ENCODE assay signal across 9 cellular contexts in the genomic region with DNA sequence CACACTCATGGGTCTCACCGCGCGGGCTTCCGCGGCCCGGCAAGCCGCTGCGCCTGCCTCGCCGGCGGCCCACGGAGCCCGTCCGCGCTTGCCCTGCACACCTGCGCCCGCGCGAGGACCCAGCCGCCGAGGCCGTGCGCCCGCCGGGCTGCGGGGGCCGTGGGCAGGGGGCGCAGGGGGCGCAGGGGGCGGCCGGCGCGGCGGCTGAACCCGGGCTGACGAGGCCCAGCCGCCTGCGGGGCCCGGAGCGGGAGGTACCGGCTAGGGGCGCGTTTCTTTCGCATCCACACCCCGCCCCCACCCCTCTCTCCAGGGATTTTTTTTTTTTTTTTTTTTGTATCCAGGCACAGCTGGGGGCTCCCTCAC. TPM values are rescaled to one million over a fixed set of nuclear protein-coding genes. Genes with fewer than 3 reads are reported as not detected.
DNase-seq lines count a peak whose midpoint lies in the region; ATAC-seq and TF ChIP-seq lines count a peak whose summit lies in the region.
"Had no signal": no experiment of that assay in that cellular context is flagged by ENCODE, and none has a peak within 500 bp of the region (broad histone marks: within the 10 kb centered on the region; RNA-seq: fewer than 3 reads in every experiment).

No MANE protein-coding gene starts in this region.

- H3K36me3 Mint-ChIP-seq in activated naive CD8-positive, alpha-beta T cell treated with anti-CD3 and anti-CD28 coated beads for 36 hours, result peaks cover 1% of the 10 kb centered on the region

- 1% methylated on average over 16 to 24 of the region's 45 CpGs for WGBS in lower leg skin, 2 donors
- WGBS in thymus, result 1% methylated on average over 45 of the region's 45 CpGs

- peak overlapping the region; percentile 47 for H3K4me3 ChIP-seq in lower leg skin (ENCODE audit: low read depth, poor library complexity, severe bottlenecking)
- H3K4me3 ChIP-seq in thymus (ENCODE audit: low read length), result peak overlapping the region; percentile 36

- H3K4me3 Mint-ChIP-seq in activated naive CD8-positive, alpha-beta T cell treated with anti-CD3 and anti-CD28 coated beads for 36 hours, result peak overlapping the region; percentile 85

- peaks cover 92% of the 10 kb centered on the region for H3K27me3 ChIP-seq in thymus (ENCODE audit: control insufficient read depth, insufficient read depth)

- intact Hi-C loops in lower leg skin (cut with DNase I; ENCODE audit: low total_unique reads), result loop anchor here (10.0 kb wide), 2 partner anchors 376 to 406 kb away; no protein-coding TSS in a partner anchor

- no peak for TF ChIP-seq POLR2A in lower leg skin (IDR thresholded peaks at IDR 0.05)

- H3K27me3 Mint-ChIP-seq in activated naive CD8-positive, alpha-beta T cell treated with anti-CD3 and anti-CD28 coated beads for 36 hours, result peaks cover 96% of the 10 kb centered on the region

- no peak for TF ChIP-seq CTCF in lower leg skin (IDR thresholded peaks at IDR 0.05)

- no peak for ATAC-seq in GM18861 (IDR thresholded peaks at IDR 0.05; ENCODE audit: unreplicated experiment)

- H3K27ac ChIP-seq in thymus (ENCODE audit: low read depth), result no peak overlapping the region
- no peak overlapping the region for H3K27ac ChIP-seq in substantia nigra (ENCODE audit: low read depth, low read length, poor library complexity, severe bottlenecking)

- no peaks in the 10 kb centered on the region for H3K36me3 ChIP-seq in thymus (ENCODE audit: control insufficient read depth, insufficient read depth)

- H3K4me1 ChIP-seq in thymus (ENCODE audit: control insufficient read depth, insufficient read depth, low read length), result no peaks in the 10 kb centered on the region

- peaks cover 45% of the 10 kb centered on the region for H3K4me1 Mint-ChIP-seq in activated naive CD8-positive, alpha-beta T cell treated with anti-CD3 and anti-CD28 coated beads for 36 hours

- no peak overlapping the region for H3K27ac Mint-ChIP-seq in activated naive CD8-positive, alpha-beta T cell treated with anti-CD3 and anti-CD28 coated beads for 36 hours

- no peaks in the 10 kb centered on the region for H3K9me3 Mint-ChIP-seq in activated naive CD8-positive, alpha-beta T cell treated with anti-CD3 and anti-CD28 coated beads for 36 hours

- DNase-seq in activated CD8-positive, alpha-beta memory T cell treated with anti-CD3 and anti-CD28 coated beads, Interleukin-2, amount 50 U/mL, for 4 hours, result peak; percentile 15
- DNase-seq in activated CD8-positive, alpha-beta memory T cell treated with anti-CD3 and anti-CD28 coated beads for 24 hours, result no peak
- peak; percentile 6 for DNase-seq in activated naive CD8-positive, alpha-beta T cell treated with anti-CD3 and anti-CD28 coated beads for 36 hours
- DNase-seq in lower leg skin (ENCODE audit: low spot score in 2 of 2) (no peak), substantia nigra (lab: John Stamatoyannopoulos, UW) (no peak)
- no peak for DNase-seq in effector CD4-positive, alpha-beta T cell
- DNase-seq: stimulated activated CD4-positive, alpha-beta T cell treated with anti-CD3 and anti-CD28 coated beads, Interleukin-4, amount 100 ng/mL, for 4 hours had no signal

- H3K9me3 ChIP-seq in thymus (ENCODE audit: control insufficient read depth), result no peaks in the 10 kb centered on the region

RNA-seq across cellular contexts. Expression of a gene that starts 43.8 kb away (rescaled TPM):
- total RNA-seq in activated naive CD8-positive, alpha-beta T cell treated with anti-CD3 and anti-CD28 coated beads for 36 hours, result 10 to 100 TPM; 10.4 to 11.4 TPM
- total RNA-seq in lower leg skin, result 100 to 1,000 TPM in 1 of 4 donors, 10 to 100 TPM in 3; 21.0 to 134 (median 61.6) TPM
- polyA plus RNA-seq in thymus, result 31.2 TPM

RNA-seq across cellular contexts. Expression of a gene that starts 47.5 kb away (rescaled TPM):
- not detected for total RNA-seq in activated naive CD8-positive, alpha-beta T cell treated with anti-CD3 and anti-CD28 coated beads for 36 hours
- not detected for total RNA-seq in lower leg skin
- 0.11 TPM for polyA plus RNA-seq in thymus

Comparison
In these comparisons a context has a peak if more than half of its experiments do, and no peak if none do; other contexts are left out.
1. DNase-seq: peak in activated CD8-positive, alpha-beta memory T cell treated with anti-CD3 and anti-CD28 coated beads, Interleukin-2, amount 50 U/mL, for 4 hours (single experiment) and activated naive CD8-positive, alpha-beta T cell treated with anti-CD3 and anti-CD28 coated beads for 36 hours (single experiment); none in activated CD8-positive, alpha-beta memory T cell treated with anti-CD3 and anti-CD28 coated beads for 24 hours (single experiment), lower leg skin (0 of 2), effector CD4-positive, alpha-beta T cell (single experiment) and substantia nigra (0 of 49).